ENCODE assay signal across 18 cellular contexts in genomic region chr6:10422282-10423034, GRCh38. TPM values are rescaled to one million over a fixed set of nuclear protein-coding genes. Genes with fewer than 3 reads are reported as not detected.
DNase-seq lines count a peak whose midpoint lies in the region; ATAC-seq and TF ChIP-seq lines count a peak whose summit lies in the region.
"Had no signal": no experiment of that assay in that cellular context is flagged by ENCODE, and none has a peak within 500 bp of the region (broad histone marks: within the 10 kb centered on the region; RNA-seq: fewer than 3 reads in every experiment).

No MANE protein-coding gene starts in this region.

- WGBS in right cardiac atrium = 13% methylated on average over 26 of the region's 26 CpGs

- H3K27me3 Mint-ChIP-seq in IgD-negative memory B cell (peaks cover 79% of the 10 kb centered on the region), endothelial cell (ENCODE audit: unreplicated experiment) (peaks cover 43% of the 10 kb centered on the region)
- H3K27me3 Mint-ChIP-seq in stimulated activated naive B cell treated with anti-CD40 and anti-IgM and Interleukin-4, amounts not matched to agents 10 μg/mL and 1 μg/mL and 100 μg/mL, for 72 hours = peaks cover 82 to 92% of the 10 kb centered on the region in 2 donors

- H3K9ac ChIP-seq in BLaER1 treated with 17β-estradiol and CSF1 and Interleukin-3, amounts not matched to agents 10 nM and 100 nM = no peak overlapping the region

- intact Hi-C loops in right cardiac atrium (cut with DNase I) = loop anchor here in 1 of 4 donors (10.0 kb wide), 1 partner anchor 878 kb away; no protein-coding TSS in a partner anchor

- H3K27ac ChIP-seq in BLaER1 treated with 17β-estradiol and CSF1 and Interleukin-3, amounts not matched to agents 10 nM and 100 nM = no peak overlapping the region
- H3K27ac ChIP-seq in brain microvascular endothelial cell (no peak overlapping the region), right cardiac atrium (ENCODE audit: low read length) (no peak overlapping the region)
- H3K27ac ChIP-seq: Peyer's patch had no signal

- no peak for TF ChIP-seq CTCF in endothelial cell (IDR thresholded peaks at IDR 0.05; ENCODE audit: unreplicated experiment)
- no peak for TF ChIP-seq CTCF in brain microvascular endothelial cell (IDR thresholded peaks at IDR 0.05; ENCODE audit: low read depth, low read length, missing control alignments)

- peak overlapping the region; percentile 28 to 63 (median 54) for H3K4me3 Mint-ChIP-seq in IgD-negative memory B cell
- H3K4me3 Mint-ChIP-seq in endothelial cell (ENCODE audit: unreplicated experiment) = no peak overlapping the region
- H3K4me3 Mint-ChIP-seq in stimulated activated naive B cell treated with anti-CD40 and anti-IgM and Interleukin-4, amounts not matched to agents 10 μg/mL and 1 μg/mL and 100 μg/mL, for 72 hours = no peak overlapping the region

- no peak for ATAC-seq in stimulated activated naive B cell treated with anti-CD40 and anti-IgM and Interleukin-4, amounts not matched to agents 10 μg/mL and 1 μg/mL and 100 μg/mL, for 72 hours (replicated peaks)
- ATAC-seq in right cardiac atrium = no peak
- ATAC-seq: SK-N-SH treated with all-trans-retinoic acid at 6 μM for 48 hours had no signal

- DNase-seq in endothelial cell (ENCODE audit: low spot score) = no peak
- no peak for DNase-seq in stimulated activated naive B cell treated with anti-CD40 and anti-IgM and Interleukin-4, amounts not matched to agents 10 μg/mL and 1 μg/mL and 100 μg/mL, for 72 hours
- no peak for DNase-seq in brain microvascular endothelial cell
- DNase-seq in activated CD4-positive, alpha-beta T cell treated with anti-CD3 and anti-CD28 coated beads for 48 hours = no peak
- no peak for DNase-seq in right cardiac atrium
- DNase-seq: ACHN; EL; IMR-90; NCI-H1694 treated with DMSO at 0.1 percent for 48 hours; NCI-H446; NK-92 treated with Interleukin-12 subunit alpha and Interleukin-12 subunit beta, amount 100 ng/mL, for 24 hours; Peyer's patch; T-helper 1 cell had no signal

- in situ Hi-C loops in brain microvascular endothelial cell (cut with HindIII; ENCODE audit: low pct_ligation_motif_present, low sequenced_read_pairs) = no loop called here

- 0 out of 20 replicates have a peak overlapping the region, but pooled peaks of 1 of the 10 experiments have one; percentile 37 for H3K4me3 ChIP-seq in BLaER1 treated with 17β-estradiol and CSF1 and Interleukin-3, amounts not matched to agents 10 nM and 100 nM
- H3K4me3 ChIP-seq in brain microvascular endothelial cell (ENCODE audit: low read depth, low read length) (no peak overlapping the region), right cardiac atrium (ENCODE audit: low read length) (no peak overlapping the region)
- H3K4me3 ChIP-seq: HAP-1, Peyer's patch had no signal

- peaks cover 31 to 44% (median 35%) of the 10 kb centered on the region in 10 experiments for H3K4me1 ChIP-seq in BLaER1 treated with 17β-estradiol and CSF1 and Interleukin-3, amounts not matched to agents 10 nM and 100 nM
- peaks cover 7% of the 10 kb centered on the region for H3K4me1 ChIP-seq in right cardiac atrium (ENCODE audit: control insufficient read depth, insufficient read depth, low read length)
- H3K4me1 ChIP-seq: HAP-1 had no signal

- no peaks in the 10 kb centered on the region for H3K36me3 ChIP-seq in BLaER1 treated with 17β-estradiol and CSF1 and Interleukin-3, amounts not matched to agents 10 nM and 100 nM
- H3K36me3 ChIP-seq in brain microvascular endothelial cell (replicated peaks) = no peaks in the 10 kb centered on the region
- H3K36me3 ChIP-seq: HAP-1, Peyer's patch had no signal

- H3K9me3 ChIP-seq in BLaER1 treated with 17β-estradiol and CSF1 and Interleukin-3, amounts not matched to agents 10 nM and 100 nM (replicated peaks in 1 of 11) = peaks cover 0 to 19% (median 9%) of the 10 kb centered on the region in 11 experiments; a peak in 13 of 22 replicates
- H3K9me3 ChIP-seq in right cardiac atrium (ENCODE audit: control insufficient read depth, low read length) = no peaks in the 10 kb centered on the region
- H3K9me3 ChIP-seq: HAP-1, Peyer's patch had no signal

- H3K27me3 ChIP-seq in BLaER1 treated with 17β-estradiol and CSF1 and Interleukin-3, amounts not matched to agents 10 nM and 100 nM = peaks cover 100% of the 10 kb centered on the region in 11 experiments
- H3K27me3 ChIP-seq in brain microvascular endothelial cell (replicated peaks) = peaks cover 81% of the 10 kb centered on the region
- H3K27me3 ChIP-seq in right cardiac atrium (ENCODE audit: control insufficient read depth, insufficient read depth) = peaks cover 4% of the 10 kb centered on the region

- peaks cover 3% of the 10 kb centered on the region for H3K36me3 Mint-ChIP-seq in IgD-negative memory B cell
- no peaks in the 10 kb centered on the region for H3K36me3 Mint-ChIP-seq in endothelial cell (ENCODE audit: low read depth, unreplicated experiment)
- H3K36me3 Mint-ChIP-seq in stimulated activated naive B cell treated with anti-CD40 and anti-IgM and Interleukin-4, amounts not matched to agents 10 μg/mL and 1 μg/mL and 100 μg/mL, for 72 hours = peaks cover 6 to 16% of the 10 kb centered on the region in 2 donors

- H3K27ac Mint-ChIP-seq in IgD-negative memory B cell = peak overlapping the region in 2 of 3 donors; percentile 77 to 92
- peak overlapping the region; percentile 31 for H3K27ac Mint-ChIP-seq in endothelial cell (ENCODE audit: unreplicated experiment)
- H3K27ac Mint-ChIP-seq in stimulated activated naive B cell treated with anti-CD40 and anti-IgM and Interleukin-4, amounts not matched to agents 10 μg/mL and 1 μg/mL and 100 μg/mL, for 72 hours = peak overlapping the region; percentile 38

- peaks cover 0 to 66% (median 45%) of the 10 kb centered on the region in 11 experiments; a peak in 15 of 22 replicates for H4K20me1 ChIP-seq in BLaER1 treated with 17β-estradiol and CSF1 and Interleukin-3, amounts not matched to agents 10 nM and 100 nM

- H3K4me1 Mint-ChIP-seq in IgD-negative memory B cell = peaks cover 8 to 20% (median 10%) of the 10 kb centered on the region in 3 donors
- peaks cover 30% of the 10 kb centered on the region for H3K4me1 Mint-ChIP-seq in endothelial cell (ENCODE audit: unreplicated experiment)
- peaks cover 23 to 24% of the 10 kb centered on the region in 2 donors for H3K4me1 Mint-ChIP-seq in stimulated activated naive B cell treated with anti-CD40 and anti-IgM and Interleukin-4, amounts not matched to agents 10 μg/mL and 1 μg/mL and 100 μg/mL, for 72 hours

- peaks cover 2 to 9% (median 8%) of the 10 kb centered on the region in 3 donors for H3K9me3 Mint-ChIP-seq in IgD-negative memory B cell
- no peaks in the 10 kb centered on the region for H3K9me3 Mint-ChIP-seq in endothelial cell (ENCODE audit: unreplicated experiment)
- H3K9me3 Mint-ChIP-seq in stimulated activated naive B cell treated with anti-CD40 and anti-IgM and Interleukin-4, amounts not matched to agents 10 μg/mL and 1 μg/mL and 100 μg/mL, for 72 hours = peaks cover 6 to 10% of the 10 kb centered on the region in 2 donors

- H3K4me2 ChIP-seq in BLaER1 treated with 17β-estradiol and CSF1 and Interleukin-3, amounts not matched to agents 10 nM and 100 nM = peak overlapping the region; percentile 60 to 90 (median 71); a peak in 19 of 22 replicates

RNA-seq across cellular contexts. Expression of gene TFAP2A, which starts 7.6 kb away (rescaled TPM):
- polyA plus RNA-seq in IgD-negative memory B cell (not detected), right cardiac atrium (0.57 TPM)
- total RNA-seq in endothelial cell (ENCODE audit: unreplicated experiment) (0.31 TPM), right cardiac atrium (1 to 10 TPM in 2 of 4 donors, under 1 TPM in 2; 0.53 to 1.6 (median 0.92) TPM)
- polyA plus RNA-seq: CD14-positive monocyte had no signal

Comparison
In these comparisons a context has a peak if more than half of its experiments do, and no peak if none do; other contexts are left out.
1. H3K27ac Mint-ChIP-seq: peak in every context shown above with its lines; median percentile 84 in IgD-negative memory B cell; 38 in stimulated activated naive B cell treated with anti-CD40 and anti-IgM and Interleukin-4, amounts not matched to agents 10 μg/mL and 1 μg/mL and 100 μg/mL, for 72 hours; 31 in endothelial cell.
2. H3K4me3 Mint-ChIP-seq: peak in IgD-negative memory B cell (4 of 4); none in endothelial cell (single experiment) and stimulated activated naive B cell treated with anti-CD40 and anti-IgM and Interleukin-4, amounts not matched to agents 10 μg/mL and 1 μg/mL and 100 μg/mL, for 72 hours (0 of 2).